Comparison of ENCODE assay signal across 12 cellular contexts in genomic region chr1:66395202-66396061, GRCh38.
DNase-seq lines count a peak whose midpoint lies in the region; ATAC-seq and TF ChIP-seq lines count a peak whose summit lies in the region.
"Had no signal": no experiment of that assay in that cellular context is flagged by ENCODE, and none has a peak within 500 bp of the region (broad histone marks: within the 10 kb centered on the region; RNA-seq: fewer than 3 reads in every experiment).

No MANE protein-coding gene starts in this region.

- TF ChIP-seq CTCF in CD8-positive, alpha-beta T cell (IDR thresholded peaks at IDR 0.05) = no peak

- CTCF ChIA-PET in CD8-positive, alpha-beta T cell (lab: Charles Lee) = interaction anchor here (1.0 to 1.5 kb wide), 3 partner anchors 73 to 143 kb away, joined by 3 read pairs; no protein-coding TSS in a partner anchor

- peak; percentile 4 for DNase-seq in DMS79 treated with DMSO at 0.1 percent for 48 hours (lab: John Stamatoyannopoulos, UW)
- no peak for DNase-seq in DMS79 (lab: John Stamatoyannopoulos, UW)
- DNase-seq in NOMO-1 (lab: John Stamatoyannopoulos, UW; ENCODE audit: unreplicated experiment in 2 of 2) = peak; percentile 66 to 70
- peak in 1 of 3 donors; percentile 51 for DNase-seq in right cardiac atrium
- no peak for DNase-seq in CD8-positive, alpha-beta T cell
- DNase-seq in HUDEP-2 (lab: John Stamatoyannopoulos, UW; ENCODE audit: unreplicated experiment in 76 of 76) = no peak
- DNase-seq: activated CD4-positive, alpha-beta T cell treated with anti-CD3 and anti-CD28 coated beads for 1 hour; activated naive CD8-positive, alpha-beta T cell treated with anti-CD3 and anti-CD28 coated beads, Interleukin-2, amount 10 ng/mL, durations not matched to agents 7 days and 5 days had no signal

- H3K9me3 ChIP-seq in right cardiac atrium (ENCODE audit: control insufficient read depth, low read length) (no peaks in the 10 kb centered on the region), thymus (ENCODE audit: control insufficient read depth) (no peaks in the 10 kb centered on the region)
- H3K9me3 ChIP-seq in CD8-positive, alpha-beta T cell (ENCODE audit: low read length) = no peaks in the 10 kb centered on the region
- H3K9me3 ChIP-seq: esophagus muscularis mucosa had no signal

- POLR2A ChIA-PET in CD8-positive, alpha-beta T cell (lab: Charles Lee) = no interaction called here

- H3K27me3 ChIP-seq in right cardiac atrium (ENCODE audit: control insufficient read depth, insufficient read depth) (no peaks in the 10 kb centered on the region), thymus (ENCODE audit: control insufficient read depth, insufficient read depth) (no peaks in the 10 kb centered on the region)
- H3K27me3 ChIP-seq in CD8-positive, alpha-beta T cell (ENCODE audit: insufficient read depth, low read length) = no peaks in the 10 kb centered on the region
- H3K27me3 ChIP-seq: esophagus muscularis mucosa had no signal

- H3K4me3 ChIP-seq in right cardiac atrium (ENCODE audit: low read length) (no peak overlapping the region), thymus (ENCODE audit: low read length) (no peak overlapping the region)
- no peak overlapping the region for H3K4me3 ChIP-seq in CD8-positive, alpha-beta T cell (ENCODE audit: low read depth, low read length)
- H3K4me3 ChIP-seq: esophagus muscularis mucosa had no signal

- H3K4me1 ChIP-seq in right cardiac atrium (ENCODE audit: control insufficient read depth, insufficient read depth, low read length) = no peaks in the 10 kb centered on the region
- no peaks in the 10 kb centered on the region for H3K4me1 ChIP-seq in thymus (ENCODE audit: control insufficient read depth, insufficient read depth, low read length)
- no peaks in the 10 kb centered on the region for H3K4me1 ChIP-seq in CD8-positive, alpha-beta T cell (ENCODE audit: insufficient read depth, low read length)

- peak; percentile 74 to 82 for ATAC-seq in right cardiac atrium
- ATAC-seq in CD8-positive, alpha-beta T cell = no peak
- ATAC-seq in GM18519 (IDR thresholded peaks at IDR 0.05; ENCODE audit: low FRiP score, unreplicated experiment) = no peak
- ATAC-seq: HCT116 had no signal

- no peaks in the 10 kb centered on the region for H3K36me3 Mint-ChIP-seq in CD8-positive, alpha-beta T cell

- H3K9me3 Mint-ChIP-seq in CD8-positive, alpha-beta T cell = peaks cover 2% of the 10 kb centered on the region

- H3K4me1 Mint-ChIP-seq in CD8-positive, alpha-beta T cell (ENCODE audit: low read depth) = no peaks in the 10 kb centered on the region

- H3K27ac ChIP-seq in right cardiac atrium (ENCODE audit: low read length) = no peak overlapping the region
- H3K27ac ChIP-seq in thymus (ENCODE audit: low read depth) = peak overlapping the region; percentile 13
- H3K27ac ChIP-seq in CD8-positive, alpha-beta T cell (ENCODE audit: low read depth, low read length) = no peak overlapping the region

- no peaks in the 10 kb centered on the region for H3K36me3 ChIP-seq in thymus (ENCODE audit: control insufficient read depth, insufficient read depth)
- H3K36me3 ChIP-seq in CD8-positive, alpha-beta T cell (ENCODE audit: insufficient read depth, low read length) = no peaks in the 10 kb centered on the region
- H3K36me3 ChIP-seq: esophagus muscularis mucosa had no signal

- intact Hi-C loops in right cardiac atrium (cut with DNase I) = no loop called here
- intact Hi-C loops in CD8-positive, alpha-beta T cell (cut with DNase I, micrococcal nuclease) = no loop called here

- no peak overlapping the region for H3K4me3 Mint-ChIP-seq in CD8-positive, alpha-beta T cell
- H3K4me3 Mint-ChIP-seq: activated naive CD8-positive, alpha-beta T cell treated with anti-CD3 and anti-CD28 coated beads, Interleukin-2, amount 10 ng/mL, durations not matched to agents 7 days and 5 days had no signal

- WGBS in right cardiac atrium = 57% methylated on average over 9 of the region's 9 CpGs
- 90% methylated on average over 9 of the region's 9 CpGs for WGBS in thymus

- H3K27ac Mint-ChIP-seq in CD8-positive, alpha-beta T cell = no peak overlapping the region
- H3K27ac Mint-ChIP-seq: activated naive CD8-positive, alpha-beta T cell treated with anti-CD3 and anti-CD28 coated beads, Interleukin-2, amount 10 ng/mL, durations not matched to agents 7 days and 5 days had no signal

- H3K27me3 Mint-ChIP-seq in CD8-positive, alpha-beta T cell (ENCODE audit: low read depth) = no peaks in the 10 kb centered on the region

Comparison
In these comparisons a context has a peak if more than half of its experiments do, and no peak if none do; other contexts are left out.
1. DNase-seq: peak in DMS79 treated with DMSO at 0.1 percent for 48 hours (single experiment) and NOMO-1 (2 of 2); none in DMS79 (single experiment), CD8-positive, alpha-beta T cell (0 of 7) and HUDEP-2 (0 of 76).
2. ATAC-seq: peak in right cardiac atrium (2 of 2); none in CD8-positive, alpha-beta T cell (single experiment) and GM18519 (single experiment).